Comparison of ENCODE assay signal across 8 cellular contexts in genomic region chr17:58632324-58633314, GRCh38. TPM values are rescaled to one million over a fixed set of nuclear protein-coding genes. Genes with fewer than 3 reads are reported as not detected.
A peak's percentile ranks its signal among the peaks of the same experiment; 100 is the strongest.
DNase-seq lines count a peak whose midpoint lies in the region; ATAC-seq and TF ChIP-seq lines count a peak whose summit lies in the region.

No MANE protein-coding gene starts in this region.

- H4K8ac ChIP-seq in mesendoderm (ENCODE audit: low read depth, low read length), result peak overlapping the region; percentile 98

- TF ChIP-seq CTCF in 22Rv1 (IDR thresholded peaks at IDR 0.05), result no peak
- TF ChIP-seq CTCF in KMS-11 (conservative IDR thresholded peaks at IDR 0.05; ENCODE audit: low read depth, low read length), result no peak
- TF ChIP-seq CTCF in breast epithelium (IDR thresholded peaks at IDR 0.05), result no peak

- H2AK5ac ChIP-seq in mesendoderm (ENCODE audit: low read length), result no peak overlapping the region

- H3K27ac ChIP-seq in 22Rv1 (peak overlapping the region; percentile 87), KMS-11 (peak overlapping the region; percentile 87), breast epithelium (peak overlapping the region; percentile 70 to 81), mesendoderm (ENCODE audit: low read depth, low read length) (no peak overlapping the region)

- H4K5ac ChIP-seq in mesendoderm (ENCODE audit: low read length), result peak overlapping the region; percentile 95

- no peaks in the 10 kb centered on the region for H3K9me3 ChIP-seq in breast epithelium

- no peak overlapping the region for H2BK5ac ChIP-seq in mesendoderm (ENCODE audit: low read length)

- DNase-seq in breast epithelium (ENCODE audit: low spot score in 2 of 2) (no peak), mesendoderm (no peak), COLO829 (ENCODE audit: low spot score) (no peak), AG08395 (ENCODE audit: low spot score) (no peak)

- peak overlapping the region; percentile 90 for H3K56ac ChIP-seq in mesendoderm (ENCODE audit: low read length)

- intact Hi-C loops in breast epithelium (cut with DNase I; ENCODE audit: low total_unique reads), result no loop called here

- no peaks in the 10 kb centered on the region for H4K20me1 ChIP-seq in KMS-11 (ENCODE audit: insufficient read depth)

- no peaks in the 10 kb centered on the region for H3K79me1 ChIP-seq in mesendoderm (ENCODE audit: low read length)

- H3K9ac ChIP-seq in KMS-11 (peak overlapping the region; percentile 74), mesendoderm (ENCODE audit: low read length) (peak overlapping the region; percentile 82)

- no peak for TF ChIP-seq POLR2A in breast epithelium (IDR thresholded peaks at IDR 0.05)

- no peak overlapping the region for H3K23ac ChIP-seq in mesendoderm (ENCODE audit: low read length)

- WGBS in mesendoderm (ENCODE audit: extremely low coverage, insufficient coverage, low lambda C conversion rate), result no CpG with 5 or more reads among the region's 20 CpGs

- H2BK120ac ChIP-seq in mesendoderm (ENCODE audit: low read depth, low read length), result no peak overlapping the region

- ATAC-seq in HG02938 (IDR thresholded peaks at IDR 0.05; ENCODE audit: unreplicated experiment), result no peak
- no peak for ATAC-seq in HG02981 (IDR thresholded peaks at IDR 0.05; ENCODE audit: unreplicated experiment)

- H3K4me2 ChIP-seq in KMS-11 (peak overlapping the region; percentile 89), mesendoderm (ENCODE audit: low read length) (peak overlapping the region; percentile 40)

- H3K79me2 ChIP-seq in KMS-11 (ENCODE audit: insufficient read depth, low read depth) (no peaks in the 10 kb centered on the region), mesendoderm (ENCODE audit: control insufficient read depth, insufficient read depth, low read length) (no peaks in the 10 kb centered on the region)

- H3K4me3 ChIP-seq in KMS-11 (IDR thresholded peaks at IDR 0.05; ENCODE audit: insufficient read depth, low read depth, low read length), result no peak overlapping the region
- peak overlapping the region; percentile 36 to 56 (median 38) for H3K4me3 ChIP-seq in breast epithelium
- no peak overlapping the region for H3K4me3 ChIP-seq in mesendoderm (ENCODE audit: low read length)

- no peak overlapping the region for H2BK15ac ChIP-seq in mesendoderm (replicated peaks; ENCODE audit: low read depth)

- H2AFZ ChIP-seq in KMS-11 (ENCODE audit: low read depth), result peak overlapping the region; percentile 83

- H3K36me3 ChIP-seq in KMS-11 (ENCODE audit: insufficient read depth) (no peaks in the 10 kb centered on the region), breast epithelium (no peaks in the 10 kb centered on the region), mesendoderm (ENCODE audit: control insufficient read depth, insufficient read depth, low read length) (no peaks in the 10 kb centered on the region)

- H3K4me1 ChIP-seq in KMS-11 (ENCODE audit: low read depth, poor library complexity, severe bottlenecking) (peaks cover 33% of the 10 kb centered on the region), breast epithelium (no peaks in the 10 kb centered on the region), mesendoderm (ENCODE audit: control insufficient read depth, low read depth, low read length) (no peaks in the 10 kb centered on the region)

- peak overlapping the region; percentile 83 for H3K4ac ChIP-seq in mesendoderm (ENCODE audit: low read depth, low read length)

- H3K27me3 ChIP-seq in KMS-11 (ENCODE audit: insufficient read depth, low read depth), result no peaks in the 10 kb centered on the region
- H3K27me3 ChIP-seq in breast epithelium, result no peaks in the 10 kb centered on the region
- no peaks in the 10 kb centered on the region for H3K27me3 ChIP-seq in mesendoderm (ENCODE audit: insufficient read depth, low read length, poor library complexity)

- peak overlapping the region; percentile 76 for H3K18ac ChIP-seq in mesendoderm (ENCODE audit: low read length)

RNA-seq across cellular contexts. Expression of gene TEX14, which starts 59.2 kb away (rescaled TPM):
- total RNA-seq in breast epithelium, result under 1 TPM; 0.16 to 0.33 (median 0.29) TPM
- 0.55 TPM for polyA plus RNA-seq in mesendoderm (2013, experiment 1 of 2)
- 0.36 TPM for polyA plus RNA-seq in mesendoderm (2013, experiment 2 of 2)

RNA-seq across cellular contexts. Expression of gene RAD51C, which starts 59.8 kb away (rescaled TPM):
- total RNA-seq in breast epithelium, result 10 to 100 TPM; 26.2 to 27.7 (median 27.5) TPM
- polyA plus RNA-seq in mesendoderm (2013, experiment 1 of 2), result 33.5 TPM
- polyA plus RNA-seq in mesendoderm (2013, experiment 2 of 2), result 30.2 TPM

Comparison
In these comparisons a context has a peak if more than half of its experiments do, and no peak if none do; other contexts are left out.
1. H3K4me3 ChIP-seq: peak in breast epithelium (3 of 3); none in KMS-11 (single experiment) and mesendoderm (single experiment).